In the genomic region with DNA sequence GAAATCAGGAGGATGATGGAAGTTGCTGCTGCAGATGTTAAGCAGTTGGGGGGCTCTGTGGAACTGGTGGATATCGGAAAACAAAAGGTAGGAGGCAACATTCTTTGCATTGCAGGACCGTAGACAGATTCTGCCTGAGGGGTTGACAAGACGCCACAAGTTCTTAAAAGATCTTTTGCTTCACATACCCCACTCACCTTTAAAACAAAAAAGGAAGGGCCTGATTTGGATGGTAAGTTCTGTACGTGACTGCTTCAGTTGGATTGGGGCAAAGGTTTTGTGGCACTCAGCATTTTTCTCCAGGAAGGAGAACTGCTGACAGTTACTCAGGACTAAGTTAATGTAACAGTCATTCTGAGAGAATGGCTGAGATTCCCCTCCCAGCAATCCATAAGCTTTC, we compare ENCODE assay signal across 13 cellular contexts. TPM values are rescaled to one million over a fixed set of nuclear protein-coding genes. Genes with fewer than 3 reads are reported as not detected.
DNase-seq lines count a peak whose midpoint lies in the region; ATAC-seq and TF ChIP-seq lines count a peak whose summit lies in the region.
"Had no signal": no experiment of that assay in that cellular context is flagged by ENCODE, and none has a peak within 500 bp of the region (broad histone marks: within the 10 kb centered on the region; RNA-seq: fewer than 3 reads in every experiment).

No MANE protein-coding gene starts in this region.

- H3K9me3 Mint-ChIP-seq in activated T-cell treated with anti-CD3 and anti-CD28 coated beads, Interleukin-2, amount 50 U/mL, for 24 hours: no peaks in the 10 kb centered on the region
- no peaks in the 10 kb centered on the region for H3K9me3 Mint-ChIP-seq in memory B cell
- H3K9me3 Mint-ChIP-seq: activated naive CD4-positive, alpha-beta T cell treated with anti-CD3 and anti-CD28 coated beads for 36 hours had no signal

- intact Hi-C loops in transverse colon (cut with DNase I; ENCODE audit: low total_unique reads): no loop called here

- peak overlapping the region; percentile 91 for H3K4me3 Mint-ChIP-seq in activated T-cell treated with anti-CD3 and anti-CD28 coated beads, Interleukin-2, amount 50 U/mL, for 24 hours
- peak overlapping the region; percentile 84 for H3K4me3 Mint-ChIP-seq in memory B cell

- CTCF ChIA-PET in SK-N-SH (lab: Yijun Ruan, JAX): no interaction called here

- TF ChIP-seq EP300 in transverse colon (IDR thresholded peaks at IDR 0.05; ENCODE audit: low read depth) (no peak), SK-N-SH (IDR thresholded peaks at IDR 0.05; ENCODE audit: borderline replicate concordance in 1 of 2, low read depth in 1 of 2, low read length in 1 of 2) (no peak)

- in situ Hi-C loops in transverse colon (cut with MboI; ENCODE audit: low pct_ligation_motif_present in 1 of 4, low pct_unique_long_range_greater_than_20kb in 1 of 4, low sequenced_read_pairs in 3 of 4): no loop called here

- no peaks in the 10 kb centered on the region for H4K20me1 ChIP-seq in SK-N-SH (ENCODE audit: insufficient read depth)

- peaks cover 56% of the 10 kb centered on the region for H3K4me1 Mint-ChIP-seq in activated T-cell treated with anti-CD3 and anti-CD28 coated beads, Interleukin-2, amount 50 U/mL, for 24 hours (ENCODE audit: low read depth)
- peaks cover 28% of the 10 kb centered on the region for H3K4me1 Mint-ChIP-seq in memory B cell

- TF ChIP-seq POLR2A in transverse colon (IDR thresholded peaks at IDR 0.05): no peak

- H3K4me3 ChIP-seq in transverse colon (no peak overlapping the region), SK-N-SH (ENCODE audit: low read depth in 2 of 2, low read length in 1 of 2) (no peak overlapping the region)

- POLR2A ChIA-PET in SK-N-SH (lab: Yijun Ruan, JAX): no interaction called here

- peak overlapping the region; percentile 100 for H3K27ac Mint-ChIP-seq in activated T-cell treated with anti-CD3 and anti-CD28 coated beads, Interleukin-2, amount 50 U/mL, for 24 hours
- peak overlapping the region; percentile 96 for H3K27ac Mint-ChIP-seq in memory B cell

- H3K36me3 ChIP-seq in transverse colon (peaks cover 0 to 25% (median 10%) of the 10 kb centered on the region in 4 donors), SK-N-SH (replicated peaks in 1 of 2; ENCODE audit: control insufficient read depth in 1 of 2, insufficient read depth in 2 of 2, low read length in 1 of 2) (peaks cover 23 to 38% of the 10 kb centered on the region in 2 experiments)

- no peak for DNase-seq in activated T-cell treated with anti-CD3 and anti-CD28 coated beads, Interleukin-2, amount 50 U/mL, for 24 hours
- DNase-seq in activated T-cell treated with anti-CD3 and anti-CD28 coated beads for 4 hours (no peak), memory B cell (ENCODE audit: low spot score in 2 of 2) (no peak), transverse colon (no peak), SK-N-SH (no peak), NCI-H446 (lab: John Stamatoyannopoulos, UW) (no peak)
- DNase-seq: activated naive CD4-positive, alpha-beta T cell treated with anti-CD3 and anti-CD28 coated beads for 36 hours; GOT3; NCI-H2171 treated with DMSO at 0.1 percent for 48 hours had no signal

- H3K79me2 ChIP-seq in SK-N-SH (ENCODE audit: insufficient read depth): peaks cover 29% of the 10 kb centered on the region

- H3K4me1 ChIP-seq in transverse colon (peaks cover 9 to 50% (median 34%) of the 10 kb centered on the region in 4 donors), SK-N-SH (ENCODE audit: control insufficient read depth in 1 of 2, insufficient read depth in 2 of 2, low read depth in 1 of 2, low read length in 1 of 2) (peaks cover 0 to 4% of the 10 kb centered on the region in 2 experiments; a peak in 1 of 4 replicates)

- H2AFZ ChIP-seq in SK-N-SH (ENCODE audit: low read depth): no peak overlapping the region

- no peaks in the 10 kb centered on the region for H3K27me3 Mint-ChIP-seq in activated T-cell treated with anti-CD3 and anti-CD28 coated beads, Interleukin-2, amount 50 U/mL, for 24 hours
- H3K27me3 Mint-ChIP-seq in memory B cell: no peaks in the 10 kb centered on the region

- no peaks in the 10 kb centered on the region for H3K9me2 ChIP-seq in SK-N-SH

- no peaks in the 10 kb centered on the region for H3K27me3 ChIP-seq in transverse colon
- no peaks in the 10 kb centered on the region for H3K27me3 ChIP-seq in SK-N-SH (ENCODE audit: insufficient read depth)

- 50 to 68% methylated on average over 1 to 4 of the region's 4 CpGs for WGBS in transverse colon (ENCODE audit: low coverage in 1 of 2), 2 donors
- WGBS in SK-N-SH (ENCODE audit: low lambda C conversion rate): 94% methylated on average over 4 of the region's 4 CpGs

- H3K36me3 Mint-ChIP-seq in activated T-cell treated with anti-CD3 and anti-CD28 coated beads, Interleukin-2, amount 50 U/mL, for 24 hours (ENCODE audit: low read depth): peaks cover 90% of the 10 kb centered on the region
- H3K36me3 Mint-ChIP-seq in memory B cell: peaks cover 19% of the 10 kb centered on the region

- H3K9ac ChIP-seq in SK-N-SH: no peak overlapping the region

- peak overlapping the region; percentile 65 for H3K27ac ChIP-seq in angular gyrus (ENCODE audit: low read depth, low read length)
- H3K27ac ChIP-seq in transverse colon: peak overlapping the region; percentile 75 to 86 (median 79)
- H3K27ac ChIP-seq in SK-N-SH (ENCODE audit: low read depth in 2 of 2, low read length in 1 of 2): no peak overlapping the region

- no peaks in the 10 kb centered on the region for H3F3A ChIP-seq in SK-N-SH (replicated peaks; ENCODE audit: insufficient read depth)

- ATAC-seq in memory B cell (ENCODE audit: low read depth) (no peak), HG03565 (IDR thresholded peaks at IDR 0.05; ENCODE audit: unreplicated experiment) (no peak)

- TF ChIP-seq CTCF in transverse colon (IDR thresholded peaks at IDR 0.05) (no peak), SK-N-SH (IDR thresholded peaks at IDR 0.05) (no peak)

- no peaks in the 10 kb centered on the region for H3K9me3 ChIP-seq in transverse colon
- no peaks in the 10 kb centered on the region for H3K9me3 ChIP-seq in SK-N-SH

- H3K4me2 ChIP-seq in SK-N-SH: no peak overlapping the region

- TF ChIP-seq RAD21 in SK-N-SH (IDR thresholded peaks at IDR 0.05; ENCODE audit: low read length): no peak

TF ChIP-seq in SK-N-SH, 30 proteins besides CTCF, POLR2A, EP300 and RAD21:
- TF ChIP-seq, protein P1, sequence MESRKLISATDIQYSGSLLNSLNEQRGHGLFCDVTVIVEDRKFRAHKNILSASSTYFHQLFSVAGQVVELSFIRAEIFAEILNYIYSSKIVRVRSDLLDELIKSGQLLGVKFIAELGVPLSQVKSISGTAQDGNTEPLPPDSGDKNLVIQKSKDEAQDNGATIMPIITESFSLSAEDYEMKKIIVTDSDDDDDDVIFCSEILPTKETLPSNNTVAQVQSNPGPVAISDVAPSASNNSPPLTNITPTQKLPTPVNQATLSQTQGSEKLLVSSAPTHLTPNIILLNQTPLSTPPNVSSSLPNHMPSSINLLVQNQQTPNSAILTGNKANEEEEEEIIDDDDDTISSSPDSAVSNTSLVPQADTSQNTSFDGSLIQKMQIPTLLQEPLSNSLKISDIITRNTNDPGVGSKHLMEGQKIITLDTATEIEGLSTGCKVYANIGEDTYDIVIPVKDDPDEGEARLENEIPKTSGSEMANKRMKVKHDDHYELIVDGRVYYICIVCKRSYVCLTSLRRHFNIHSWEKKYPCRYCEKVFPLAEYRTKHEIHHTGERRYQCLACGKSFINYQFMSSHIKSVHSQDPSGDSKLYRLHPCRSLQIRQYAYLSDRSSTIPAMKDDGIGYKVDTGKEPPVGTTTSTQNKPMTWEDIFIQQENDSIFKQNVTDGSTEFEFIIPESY (IDR thresholded peaks at IDR 0.05; ENCODE audit: borderline replicate concordance, low read depth): no peak
- TF ChIP-seq, protein P2, sequence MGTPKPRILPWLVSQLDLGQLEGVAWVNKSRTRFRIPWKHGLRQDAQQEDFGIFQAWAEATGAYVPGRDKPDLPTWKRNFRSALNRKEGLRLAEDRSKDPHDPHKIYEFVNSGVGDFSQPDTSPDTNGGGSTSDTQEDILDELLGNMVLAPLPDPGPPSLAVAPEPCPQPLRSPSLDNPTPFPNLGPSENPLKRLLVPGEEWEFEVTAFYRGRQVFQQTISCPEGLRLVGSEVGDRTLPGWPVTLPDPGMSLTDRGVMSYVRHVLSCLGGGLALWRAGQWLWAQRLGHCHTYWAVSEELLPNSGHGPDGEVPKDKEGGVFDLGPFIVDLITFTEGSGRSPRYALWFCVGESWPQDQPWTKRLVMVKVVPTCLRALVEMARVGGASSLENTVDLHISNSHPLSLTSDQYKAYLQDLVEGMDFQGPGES (IDR thresholded peaks at IDR 0.05; ENCODE audit: low read depth, low read length): no peak
- no peak for TF ChIP-seq JUND (IDR thresholded peaks at IDR 0.05)
- no peak for TF ChIP-seq TEAD4 (IDR thresholded peaks at IDR 0.05; ENCODE audit: borderline replicate concordance, insufficient read depth)
- TF ChIP-seq FOSL2 (IDR thresholded peaks at IDR 0.05; ENCODE audit: borderline replicate concordance, low read depth): no peak
- no peak for TF ChIP-seq YY1 (IDR thresholded peaks at IDR 0.05; ENCODE audit: low read depth)
- TF ChIP-seq CHD2 (IDR thresholded peaks at IDR 0.05; ENCODE audit: low read length, partially characterized antibody): no peak
- no peak for TF ChIP-seq GATA2 (CRISPR knock-in tag; IDR thresholded peaks at IDR 0.05)
- TF ChIP-seq POLR2AphosphoS5 (IDR thresholded peaks at IDR 0.05; ENCODE audit: low read depth, low read length): no peak
- TF ChIP-seq EZH2phosphoT487 (IDR thresholded peaks at IDR 0.05; ENCODE audit: borderline replicate concordance, low read depth): no peak

RNA-seq across cellular contexts. Expression of gene CNDP2, which starts 5.2 kb away (rescaled TPM):
- total RNA-seq in transverse colon: 100 to 1,000 TPM; 143 to 284 (median 155) TPM
- 78.5 and 84.9 TPM in 2 replicates for polyA plus RNA-seq in SK-N-SH (2012; rRNA removed)
- 67.8 and 70.5 TPM in 2 replicates for polyA plus RNA-seq in SK-N-SH (2012; cell fraction: cytosol; rRNA removed)
- 99.2 and 102 TPM in 2 replicates for polyA plus RNA-seq in SK-N-SH (2012; cell fraction: nucleus; rRNA removed)

RNA-seq across cellular contexts. Expression of gene CNDP1, which starts 32.9 kb away (rescaled TPM):
- not detected for total RNA-seq in transverse colon
- not detected in 2 replicates for polyA plus RNA-seq in SK-N-SH (2012; rRNA removed)
- polyA plus RNA-seq in SK-N-SH (2012; cell fraction: cytosol; rRNA removed): not detected in 2 replicates
- polyA plus RNA-seq in SK-N-SH (2012; cell fraction: nucleus; rRNA removed): not detected in 2 replicates
- total RNA-seq: activated naive CD4-positive, alpha-beta T cell treated with anti-CD3 and anti-CD28 coated beads for 36 hours; T-helper 1 cell treated with Interleukin-12 subunit alpha and Interleukin-12 subunit beta and Interleukin-4 antibody, amounts not matched to agents 30 ng/mL and 1 ng/mL, for 36 hours had no signal
- polyA plus RNA-seq: AG04450 had no signal

RNA-seq across cellular contexts. Expression of gene DIPK1C, which starts 44.3 kb away (rescaled TPM):
- under 1 TPM in 2 of 4 donors, not detected in 2; 0.16 to 0.27 TPM for total RNA-seq in transverse colon
- polyA plus RNA-seq in SK-N-SH (2012; rRNA removed): not detected in 2 replicates
- not detected in 2 replicates for polyA plus RNA-seq in SK-N-SH (2012; cell fraction: cytosol; rRNA removed)
- not detected in 2 replicates for polyA plus RNA-seq in SK-N-SH (2012; cell fraction: nucleus; rRNA removed)
- total RNA-seq: activated naive CD4-positive, alpha-beta T cell treated with anti-CD3 and anti-CD28 coated beads for 36 hours; T-helper 1 cell treated with Interleukin-12 subunit alpha and Interleukin-12 subunit beta and Interleukin-4 antibody, amounts not matched to agents 30 ng/mL and 1 ng/mL, for 36 hours had no signal
- polyA plus RNA-seq: AG04450 had no signal

Comparison
In these comparisons a context has a peak if more than half of its experiments do, and no peak if none do; other contexts are left out.
1. H3K27ac ChIP-seq: peak in angular gyrus (single experiment) and transverse colon (4 of 4); none in SK-N-SH (0 of 2).